In the genomic region with DNA sequence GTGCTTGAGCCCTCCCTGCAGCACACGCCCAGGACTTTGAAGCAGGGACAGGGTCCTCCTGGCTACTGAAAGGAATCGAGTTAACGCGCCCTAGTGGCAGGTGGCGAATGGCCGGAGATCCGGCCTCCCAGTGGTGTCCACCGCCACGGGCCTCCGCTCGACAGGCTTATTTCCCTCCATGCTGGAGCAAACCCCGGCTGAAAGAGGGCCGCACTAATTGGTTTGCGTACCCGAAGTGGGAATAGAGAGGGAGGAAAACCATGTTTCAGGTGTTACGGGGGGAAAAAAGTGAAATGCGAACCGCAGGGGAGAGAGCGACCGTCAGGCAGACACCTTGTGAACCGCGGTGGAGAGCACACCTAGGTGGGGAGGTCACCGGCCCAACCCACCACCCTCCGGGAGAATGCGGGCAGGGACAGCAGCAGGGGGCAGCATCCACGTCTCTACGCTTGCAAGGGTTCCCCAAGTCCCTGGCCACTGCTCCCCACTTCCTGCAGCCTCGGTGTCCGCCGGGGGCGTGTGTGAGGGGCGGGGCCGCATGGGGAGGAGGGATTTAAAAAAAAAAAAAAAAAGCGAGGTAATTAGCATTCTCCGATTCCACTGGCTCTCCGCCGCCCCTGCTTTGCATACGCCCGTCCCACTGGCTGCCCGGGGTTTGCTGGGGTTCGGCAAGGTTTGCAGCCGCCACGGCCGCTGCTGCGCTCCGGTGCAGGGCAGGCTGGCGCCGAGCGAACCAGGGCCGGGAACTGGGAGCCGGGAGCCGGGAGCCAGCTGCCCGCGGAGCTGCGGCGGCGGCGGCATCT, we compare ENCODE assay signal across 8 cellular contexts.
A peak's percentile ranks its signal among the peaks of the same experiment; 100 is the strongest.
DNase-seq lines count a peak whose midpoint lies in the region; ATAC-seq, FAIRE-seq and TF ChIP-seq lines count a peak whose summit lies in the region.

No MANE protein-coding gene starts in this region.

- no peaks in the 10 kb centered on the region for H3K36me3 ChIP-seq in CD8-positive, alpha-beta memory T cell (ENCODE audit: insufficient read depth, low read length)
- H3K36me3 ChIP-seq in PC-9 (ENCODE audit: low read depth) = no peaks in the 10 kb centered on the region

- no TSS peak for BruUV-seq in PC-9 (replicated peaks; lab: Mats Ljungman, UMichigan)

- peak overlapping the region; percentile 88 for H3K4me2 ChIP-seq in PC-9

- peak; percentile 73 for ATAC-seq in activated T-helper 17 cell treated with anti-CD3 and anti-CD28 coated beads, Interleukin-2, amount 50 U/mL, for 72 hours (replicated peaks)

- H3K36me3 Mint-ChIP-seq in CD8-positive, alpha-beta memory T cell = peaks cover 0 to 10% (median 0%) of the 10 kb centered on the region in 3 donors
- peaks cover 17% of the 10 kb centered on the region for H3K36me3 Mint-ChIP-seq in activated T-helper 17 cell treated with anti-CD3 and anti-CD28 coated beads, Interleukin-2, amount 50 U/mL, for 72 hours (ENCODE audit: low read depth)
- no peaks in the 10 kb centered on the region for H3K36me3 Mint-ChIP-seq in nephron (ENCODE audit: low read depth)

- no peaks in the 10 kb centered on the region for H4K20me1 ChIP-seq in PC-9 (ENCODE audit: insufficient read depth)

- H3K27me3 Mint-ChIP-seq in CD8-positive, alpha-beta memory T cell = peaks cover 10 to 11% of the 10 kb centered on the region in 2 donors
- H3K27me3 Mint-ChIP-seq in activated T-helper 17 cell treated with anti-CD3 and anti-CD28 coated beads, Interleukin-2, amount 50 U/mL, for 72 hours = peaks cover 3% of the 10 kb centered on the region
- peaks cover 95% of the 10 kb centered on the region for H3K27me3 Mint-ChIP-seq in nephron (ENCODE audit: low read depth)

- no peak overlapping the region for H3K27ac ChIP-seq in CD8-positive, alpha-beta memory T cell (ENCODE audit: low read depth, low read length)
- peak overlapping the region; percentile 41 for H3K27ac ChIP-seq in PC-9

- DNase-seq in CD8-positive, alpha-beta memory T cell = peak; percentile 67 to 90 (median 80)
- DNase-seq in HTR-8/SVneo (ENCODE audit: insufficient read length, low spot score) = peak; percentile 90
- peak; percentile 85 to 92 for DNase-seq in PC-9
- peak; percentile 74 for DNase-seq in fibroblast of peridontal ligament (ENCODE audit: extremely low read depth)
- DNase-seq in stimulated activated naive CD4-positive, alpha-beta T cell (lab: John Stamatoyannopoulos, UW) = peak; percentile 79 to 87 (median 84)
- DNase-seq in OCI-M1 (lab: John Stamatoyannopoulos, UW) = no peak

- H3K4me1 Mint-ChIP-seq in CD8-positive, alpha-beta memory T cell = peaks cover 33 to 40% (median 39%) of the 10 kb centered on the region in 3 donors
- H3K4me1 Mint-ChIP-seq in activated T-helper 17 cell treated with anti-CD3 and anti-CD28 coated beads, Interleukin-2, amount 50 U/mL, for 72 hours = peaks cover 17% of the 10 kb centered on the region
- H3K4me1 Mint-ChIP-seq in nephron = peaks cover 16% of the 10 kb centered on the region

- no peaks in the 10 kb centered on the region for H3K9me3 ChIP-seq in CD8-positive, alpha-beta memory T cell (ENCODE audit: low read length)
- no peaks in the 10 kb centered on the region for H3K9me3 ChIP-seq in PC-9 (ENCODE audit: insufficient read depth, low read depth)

- peak overlapping the region; percentile 93 for H3K4me3 ChIP-seq in CD8-positive, alpha-beta memory T cell (ENCODE audit: low read length)
- peak overlapping the region; percentile 65 for H3K4me3 ChIP-seq in PC-9

- CTCF ChIA-PET in CD8-positive, alpha-beta memory T cell (lab: Charles Lee) = interaction anchor here (0.9 to 4.9 kb wide), 3 partner anchors 85 to 289 kb away, joined by 3 to 26 read pairs (median 3); no protein-coding TSS in a partner anchor
- CTCF ChIA-PET in PC-9 (lab: Charles Lee) = interaction anchor here (0.6 to 0.7 kb wide), 3 partner anchors 46 to 288 kb away, joined by 3 to 4 read pairs (median 4); no protein-coding TSS in a partner anchor

- H3K27me3 ChIP-seq in CD8-positive, alpha-beta memory T cell (ENCODE audit: insufficient read depth, low read length, poor library complexity, severe bottlenecking) = no peaks in the 10 kb centered on the region
- H3K27me3 ChIP-seq in PC-9 (ENCODE audit: insufficient read depth, low read depth) = no peaks in the 10 kb centered on the region

- H3K9me2 ChIP-seq in PC-9 (ENCODE audit: insufficient read depth) = no peaks in the 10 kb centered on the region

- peaks cover 18% of the 10 kb centered on the region for H3K4me1 ChIP-seq in CD8-positive, alpha-beta memory T cell (ENCODE audit: insufficient read depth, low read length)
- peaks cover 9% of the 10 kb centered on the region for H3K4me1 ChIP-seq in PC-9 (replicated peaks; ENCODE audit: insufficient read depth)

- TF ChIP-seq CTCF in PC-9 (conservative IDR thresholded peaks at IDR 0.05) (peak; percentile 66; the same call in 1 of the 2 replicates), nephron (IDR thresholded peaks at IDR 0.05; ENCODE audit: unreplicated experiment in 3 of 3) (peak; percentile 13 to 44 (median 25))

- FAIRE-seq in HTR-8/SVneo (lab: Jason Lieb, UNC) = peak; percentile 63

- H3F3A ChIP-seq in PC-9 (ENCODE audit: insufficient read depth, low read depth) = peaks cover 19% of the 10 kb centered on the region

- peak overlapping the region; percentile 90 for H2AFZ ChIP-seq in PC-9

- peak overlapping the region in 7 of 8 donors; percentile 47 to 90 (median 78) for H3K27ac Mint-ChIP-seq in CD8-positive, alpha-beta memory T cell
- H3K27ac Mint-ChIP-seq in activated T-helper 17 cell treated with anti-CD3 and anti-CD28 coated beads, Interleukin-2, amount 50 U/mL, for 72 hours = no peak overlapping the region
- peak overlapping the region in 1 of 3 experiments; percentile 67 for H3K27ac Mint-ChIP-seq in nephron

- no peaks in the 10 kb centered on the region for H3K9me3 Mint-ChIP-seq in CD8-positive, alpha-beta memory T cell
- no peaks in the 10 kb centered on the region for H3K9me3 Mint-ChIP-seq in activated T-helper 17 cell treated with anti-CD3 and anti-CD28 coated beads, Interleukin-2, amount 50 U/mL, for 72 hours
- no peaks in the 10 kb centered on the region for H3K9me3 Mint-ChIP-seq in nephron

- H3K79me2 ChIP-seq in PC-9 (ENCODE audit: low read depth) = peaks cover 44% of the 10 kb centered on the region

- H3K4me3 Mint-ChIP-seq in CD8-positive, alpha-beta memory T cell = peak overlapping the region; percentile 78 to 92 (median 84)
- H3K4me3 Mint-ChIP-seq in activated T-helper 17 cell treated with anti-CD3 and anti-CD28 coated beads, Interleukin-2, amount 50 U/mL, for 72 hours = peak overlapping the region; percentile 89
- H3K4me3 Mint-ChIP-seq in nephron = peak overlapping the region; percentile 89 to 96 (median 90)

- intact Hi-C loops in PC-9 (cut with micrococcal nuclease; ENCODE audit: unreplicated experiment) = loop anchor here (1.0 to 2.0 kb wide), 4 partner anchors 21 to 289 kb away; no protein-coding TSS in a partner anchor

- POLR2A ChIA-PET in CD8-positive, alpha-beta memory T cell (lab: Charles Lee) = no interaction called here
- POLR2A ChIA-PET in PC-9 (lab: Charles Lee; ENCODE audit: unreplicated experiment) = no interaction called here
